10 cellular contexts compared by ENCODE assay signal in genomic region chr1:41073971-41074370, GRCh38. TPM values are rescaled to one million over a fixed set of nuclear protein-coding genes. Genes with fewer than 3 reads are reported as not detected.
A peak's percentile ranks its signal among the peaks of the same experiment; 100 is the strongest.
DNase-seq lines count a peak whose midpoint lies in the region; FAIRE-seq and TF ChIP-seq lines count a peak whose summit lies in the region.
"Had no signal": no experiment of that assay in that cellular context is flagged by ENCODE, and none has a peak within 500 bp of the region (broad histone marks: within the 10 kb centered on the region; RNA-seq: fewer than 3 reads in every experiment).

No MANE protein-coding gene starts in this region.

- DNase-seq in AG04449 (ENCODE audit: low read depth, low spot score) (peak; percentile 5), HPDE6-E6E7 (ENCODE audit: extremely low spot score) (peak; percentile 5), astrocyte of the hippocampus (ENCODE audit: low read depth, low spot score) (peak; percentile 33), foreskin melanocyte (peak; percentile 18), kidney (no peak), middle frontal gyrus (ENCODE audit: extremely low spot score, low spot score) (no peak), tibial artery (no peak)
- no peak for DNase-seq in stimulated activated CD4-positive, alpha-beta T cell treated with anti-CD3 and anti-CD28 coated beads, Interleukin-4, amount 100 ng/mL, for 4 hours
- DNase-seq: NCI-H1092 treated with DMSO at 0.1 percent for 48 hours, NCI-H446 had no signal

- H3K36me3 ChIP-seq in kidney (ENCODE audit: control insufficient read depth in 1 of 2, insufficient read depth in 2 of 2, low read length in 2 of 2): peaks cover 0 to 9% of the 10 kb centered on the region in 2 donors
- peaks cover 19 to 32% (median 24%) of the 10 kb centered on the region in 3 donors for H3K36me3 ChIP-seq in tibial artery

- no peaks in the 10 kb centered on the region for H3K9me3 ChIP-seq in kidney (ENCODE audit: control insufficient read depth in 1 of 2, low read length in 2 of 2)
- H3K9me3 ChIP-seq in tibial artery: no peaks in the 10 kb centered on the region

- no peak overlapping the region for H3K4me3 ChIP-seq in AG04449 (ENCODE audit: low read depth, low read length)
- H3K4me3 ChIP-seq in kidney (ENCODE audit: low read length in 2 of 2): no peak overlapping the region
- no peak overlapping the region for H3K4me3 ChIP-seq in tibial artery

- POLR2A ChIA-PET in AG04449 (lab: Yijun Ruan, JAX): no interaction called here

- intact Hi-C loops in kidney (cut with DNase I): no loop called here
- intact Hi-C loops in tibial artery (cut with DNase I; ENCODE audit: low total_unique reads): no loop called here

- H3K27ac ChIP-seq in kidney (ENCODE audit: low read depth in 2 of 2, low read length in 2 of 2): no peak overlapping the region
- H3K27ac ChIP-seq in tibial artery: no peak overlapping the region

- H3K4me1 ChIP-seq in kidney (ENCODE audit: control insufficient read depth in 1 of 2, insufficient read depth in 1 of 2, low read depth in 1 of 2, low read length in 2 of 2) (no peaks in the 10 kb centered on the region), tibial artery (no peaks in the 10 kb centered on the region)

- TF ChIP-seq CTCF in AG04449 (IDR thresholded peaks at IDR 0.05; ENCODE audit: insufficient read depth, low read length, missing control alignments): no peak
- TF ChIP-seq CTCF in kidney (IDR thresholded peaks at IDR 0.05; ENCODE audit: borderline replicate concordance, extremely low read depth, insufficient read depth): no peak
- TF ChIP-seq CTCF in tibial artery (IDR thresholded peaks at IDR 0.05): no peak

- no peaks in the 10 kb centered on the region for H3K27me3 ChIP-seq in tibial artery

- CTCF ChIA-PET in AG04449 (lab: Yijun Ruan, JAX): no interaction called here

- no peak overlapping the region for H3K9ac ChIP-seq in kidney (ENCODE audit: low read length in 2 of 2)

- FAIRE-seq in kidney (lab: Jason Lieb, UNC): no peak

RNA-seq across cellular contexts. Expression of gene SLFNL1, which starts 52.4 kb away (rescaled TPM):
- 0.50 TPM for total RNA-seq in kidney
- 0.32 TPM for polyA plus RNA-seq in kidney (ENCODE audit: insufficient read depth, low read depth, low replicate concordance)

Comparison
In these comparisons a context has a peak if more than half of its experiments do, and no peak if none do; other contexts are left out.
1. DNase-seq: peak in AG04449 (single experiment), HPDE6-E6E7 (single experiment), astrocyte of the hippocampus (single experiment) and foreskin melanocyte (single experiment); none in kidney (single experiment), middle frontal gyrus (single experiment), tibial artery (0 of 2) and stimulated activated CD4-positive, alpha-beta T cell treated with anti-CD3 and anti-CD28 coated beads, Interleukin-4, amount 100 ng/mL, for 4 hours (0 of 2).